ENCODE assay signal across 25 cellular contexts in the genomic region with DNA sequence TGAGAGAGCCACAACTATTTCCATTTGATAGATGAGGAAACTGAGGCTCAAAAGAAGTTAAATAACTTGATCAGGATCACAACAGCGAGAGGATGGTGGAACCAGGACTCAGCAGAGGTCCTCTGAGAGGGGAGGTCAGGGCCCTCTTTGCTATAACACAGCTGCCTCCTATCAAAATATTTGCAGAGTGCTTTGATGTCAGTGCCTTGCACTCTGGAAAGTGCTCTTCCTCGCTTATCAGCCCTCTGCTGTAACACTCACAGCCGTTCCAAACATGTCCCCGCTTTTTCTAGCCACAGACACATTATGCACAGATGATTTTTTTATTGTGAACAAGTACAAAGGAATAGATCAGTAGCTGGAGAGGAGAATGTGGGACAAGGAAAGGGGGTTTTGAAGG.
"Had no signal": no experiment of that assay in that cellular context is flagged by ENCODE, and none has a peak within 500 bp of the region (broad histone marks: within the 10 kb centered on the region; RNA-seq: fewer than 3 reads in every experiment).

No MANE protein-coding gene starts in this region.

- H3K27ac Mint-ChIP-seq: activated B cell treated with CpG ODN at 0.5 μM for 24 hours; activated CD4-positive, alpha-beta T cell treated with anti-CD3 and anti-CD28 coated beads, Interleukin-2, amount 10 ng/mL, durations not matched to agents 24 days and 14 days; activated CD8-positive, alpha-beta memory T cell treated with anti-CD3 and anti-CD28 coated beads, Interleukin-2, amount 10 ng/mL, durations not matched to agents 7 days and 5 days; activated naive CD4-positive, alpha-beta T cell treated with anti-CD3 and anti-CD28 coated beads, Interleukin-2, amount 50 U/mL, for 72 hours; activated naive CD8-positive, alpha-beta T cell treated with anti-CD3 and anti-CD28 coated beads, Interleukin-2, amount 50 U/mL, for 24 hours; brain; T-helper 17 cell had no signal

- H3K9me3 Mint-ChIP-seq: activated B cell treated with CpG ODN at 0.5 μM for 24 hours; activated CD4-positive, alpha-beta T cell treated with anti-CD3 and anti-CD28 coated beads, Interleukin-2, amount 10 ng/mL, durations not matched to agents 24 days and 14 days; activated naive CD4-positive, alpha-beta T cell treated with anti-CD3 and anti-CD28 coated beads, Interleukin-2, amount 50 U/mL, for 72 hours; activated naive CD8-positive, alpha-beta T cell treated with anti-CD3 and anti-CD28 coated beads, Interleukin-2, amount 50 U/mL, for 24 hours; activated T-cell treated with anti-CD3 and anti-CD28 coated beads, Interleukin-2, amount 50 U/mL, for 4 hours; brain; central memory CD8-positive, alpha-beta T cell had no signal

- H3K4me3 Mint-ChIP-seq: activated B cell treated with CpG ODN at 0.5 μM for 24 hours; activated CD4-positive, alpha-beta T cell treated with anti-CD3 and anti-CD28 coated beads, Interleukin-2, amount 10 ng/mL, durations not matched to agents 24 days and 14 days; activated CD8-positive, alpha-beta memory T cell treated with anti-CD3 and anti-CD28 coated beads, Interleukin-2, amount 10 ng/mL, durations not matched to agents 7 days and 5 days; activated naive CD8-positive, alpha-beta T cell treated with anti-CD3 and anti-CD28 coated beads, Interleukin-2, amount 50 U/mL, for 24 hours; activated T-cell treated with anti-CD3 and anti-CD28 coated beads, Interleukin-2, amount 50 U/mL, for 4 hours; brain; central memory CD8-positive, alpha-beta T cell; T-helper 17 cell had no signal

- ATAC-seq: activated CD8-positive, alpha-beta memory T cell treated with anti-CD3 and anti-CD28 coated beads, Interleukin-2, amount 10 ng/mL, durations not matched to agents 7 days and 5 days; activated naive CD4-positive, alpha-beta T cell treated with anti-CD3 and anti-CD28 coated beads, Interleukin-2, amount 50 U/mL, for 72 hours; activated naive CD8-positive, alpha-beta T cell treated with anti-CD3 and anti-CD28 coated beads, Interleukin-2, amount 50 U/mL, for 24 hours; activated T-cell treated with anti-CD3 and anti-CD28 coated beads, Interleukin-2, amount 50 U/mL, for 4 hours; T-helper 17 cell had no signal

- H3K36me3 Mint-ChIP-seq: activated CD8-positive, alpha-beta memory T cell treated with anti-CD3 and anti-CD28 coated beads, Interleukin-2, amount 10 ng/mL, durations not matched to agents 7 days and 5 days; activated naive CD4-positive, alpha-beta T cell treated with anti-CD3 and anti-CD28 coated beads, Interleukin-2, amount 50 U/mL, for 72 hours; brain had no signal

- DNase-seq: activated B cell treated with CpG ODN at 0.5 μM for 24 hours; activated CD4-positive, alpha-beta T cell treated with anti-CD3 and anti-CD28 coated beads for 1 hour; activated CD4-positive, alpha-beta T cell treated with anti-CD3 and anti-CD28 coated beads, Interleukin-2, amount 10 ng/mL, durations not matched to agents 24 days and 14 days; activated CD4-positive, alpha-beta T cell treated with anti-CD3 and anti-CD28 coated beads, Interleukin-2, amount 50 U/mL, for 48 hours; activated CD8-positive, alpha-beta memory T cell treated with anti-CD3 and anti-CD28 coated beads, Interleukin-2, amount 10 ng/mL, durations not matched to agents 7 days and 5 days; activated effector memory CD4-positive, alpha-beta T cell treated with anti-CD3 and anti-CD28 coated beads, Interleukin-2, amount 50 U/mL, for 16 hours; activated naive CD4-positive, alpha-beta T cell treated with Interleukin-2 at 50 U/mL for 16 hours; activated naive CD8-positive, alpha-beta T cell treated with anti-CD3 and anti-CD28 coated beads, Interleukin-2, amount 50 U/mL, for 24 hours; activated T-cell treated with anti-CD3 and anti-CD28 coated beads, Interleukin-2, amount 50 U/mL, for 4 hours; amniotic stem cell; KG1; NCI-H1048; NCI-H146; NCI-H187 treated with DMSO at 0.1 percent for 48 hours; NCI-H2081 treated with DMSO at 0.1 percent for 48 hours; NCI-H2171; NCI-H2227 treated with DMSO at 0.1 percent for 48 hours; NCI-H446 treated with DMSO at 0.1 percent for 48 hours; NCI-H526 treated with DMSO at 0.1 percent for 48 hours; SIG-M5; T-helper 17 cell; T1000 had no signal

- H3K27me3 Mint-ChIP-seq: activated naive CD8-positive, alpha-beta T cell treated with anti-CD3 and anti-CD28 coated beads, Interleukin-2, amount 50 U/mL, for 24 hours had no signal

- H3K4me1 Mint-ChIP-seq: activated B cell treated with CpG ODN at 0.5 μM for 24 hours; activated CD4-positive, alpha-beta T cell treated with anti-CD3 and anti-CD28 coated beads, Interleukin-2, amount 10 ng/mL, durations not matched to agents 24 days and 14 days; activated CD8-positive, alpha-beta memory T cell treated with anti-CD3 and anti-CD28 coated beads, Interleukin-2, amount 10 ng/mL, durations not matched to agents 7 days and 5 days; activated naive CD8-positive, alpha-beta T cell treated with anti-CD3 and anti-CD28 coated beads, Interleukin-2, amount 50 U/mL, for 24 hours; brain; central memory CD8-positive, alpha-beta T cell; T-helper 17 cell had no signal
